ENCODE assay signal across 9 cellular contexts in genomic region chr11:12693485-12694181, GRCh38. TPM values are rescaled to one million over a fixed set of nuclear protein-coding genes. Genes with fewer than 3 reads are reported as not detected.
A peak's percentile ranks its signal among the peaks of the same experiment; 100 is the strongest.
DNase-seq lines count a peak whose midpoint lies in the region; ATAC-seq and TF ChIP-seq lines count a peak whose summit lies in the region.
"Had no signal": no experiment of that assay in that cellular context is flagged by ENCODE, and none has a peak within 500 bp of the region (broad histone marks: within the 10 kb centered on the region; RNA-seq: fewer than 3 reads in every experiment).

No MANE protein-coding gene starts in this region.

- H3K36me3 ChIP-seq in adipocyte (ENCODE audit: control insufficient read depth, insufficient read depth, low read length, severe bottlenecking) (no peaks in the 10 kb centered on the region), left ventricle myocardium inferior (no peaks in the 10 kb centered on the region)

- intact Hi-C loops in left ventricle myocardium inferior (cut with micrococcal nuclease) = no loop called here
- intact Hi-C loops in sciatic nerve (cut with DNase I) = no loop called here

- H3K27me3 ChIP-seq in adipocyte (replicated peaks; ENCODE audit: control insufficient read depth, insufficient read depth, low read length) (no peaks in the 10 kb centered on the region), left ventricle myocardium inferior (ENCODE audit: low read depth) (no peaks in the 10 kb centered on the region)

- H3K9me3 ChIP-seq in adipocyte (ENCODE audit: control insufficient read depth, low read length) (no peaks in the 10 kb centered on the region), left ventricle myocardium inferior (replicated peaks) (no peaks in the 10 kb centered on the region)

- peak overlapping the region; percentile 87 for H3K9ac ChIP-seq in adipocyte (ENCODE audit: low read length)

- H3K4me3 ChIP-seq in adipocyte (ENCODE audit: low read length) (peak overlapping the region; percentile 64), left ventricle myocardium inferior (peak overlapping the region; percentile 51)

- no peak for TF ChIP-seq CTCF in left ventricle myocardium inferior (IDR thresholded peaks at IDR 0.05; ENCODE audit: borderline replicate concordance)

- H3K27ac ChIP-seq in left ventricle myocardium inferior (replicated peaks) = peak overlapping the region; percentile 92

- DNase-seq in EL = peak; percentile 97
- DNase-seq in NCI-H187 treated with DMSO at 0.1 percent for 48 hours (lab: John Stamatoyannopoulos, UW) = peak; percentile 90
- peak; percentile 90 for DNase-seq in adipocyte (ENCODE audit: low read depth)
- DNase-seq in left ventricle myocardium inferior = peak; percentile 33
- DNase-seq in sciatic nerve (ENCODE audit: low spot score) = no peak
- DNase-seq: T-cell had no signal

- ATAC-seq in sciatic nerve = peak; percentile 85
- no peak for ATAC-seq in HG03108 (IDR thresholded peaks at IDR 0.05; ENCODE audit: unreplicated experiment)
- ATAC-seq in GM21737 (IDR thresholded peaks at IDR 0.05; ENCODE audit: unreplicated experiment) = no peak
- no peak for ATAC-seq in GM21390 (IDR thresholded peaks at IDR 0.05; ENCODE audit: unreplicated experiment)

- peaks cover 68% of the 10 kb centered on the region for H3K4me1 ChIP-seq in adipocyte (ENCODE audit: control insufficient read depth, insufficient read depth, low read length)
- H3K4me1 ChIP-seq in left ventricle myocardium inferior = peaks cover 97% of the 10 kb centered on the region

RNA-seq across cellular contexts. Expression of gene TEAD1, which starts 19.4 kb away (rescaled TPM):
- total RNA-seq in left ventricle myocardium inferior (121 TPM), sciatic nerve (141 TPM)
